In genomic region chr11:129392995-129393394, GRCh38 we compare ENCODE assay signal across 2 cellular contexts.
TF ChIP-seq lines count a peak whose summit lies in the region.

No MANE protein-coding gene starts in this region.

TF ChIP-seq in IMR-90, 13 proteins besides CTCF, POLR2A, EP300 and RAD21:
- TF ChIP-seq MXI1 (IDR thresholded peaks at IDR 0.05; ENCODE audit: borderline replicate concordance, low read depth, low read length) (no peak), USF2 (IDR thresholded peaks at IDR 0.05; ENCODE audit: low read depth, low read length) (no peak), CEBPB (IDR thresholded peaks at IDR 0.05; ENCODE audit: low read depth, low read length) (peak; percentile 37; the same call in 1 of the 2 replicates), NFE2L2 (IDR thresholded peaks at IDR 0.05; ENCODE audit: low read depth, low read length) (no peak)

TF ChIP-seq in H1, 55 proteins besides CTCF, POLR2A, EP300 and RAD21 (continued from another document):
- no peak for TF ChIP-seq MAX (IDR thresholded peaks at IDR 0.05)
TF ChIP-seq in H1: peak in this region for 1.
